In genomic region chr14:50397461-50398196, GRCh38 we compare ENCODE assay signal across 8 cellular contexts. TPM values are rescaled to one million over a fixed set of nuclear protein-coding genes. Genes with fewer than 3 reads are reported as not detected.
DNase-seq lines count a peak whose midpoint lies in the region; ATAC-seq and TF ChIP-seq lines count a peak whose summit lies in the region.

No MANE protein-coding gene starts in this region.

- CTCF ChIA-PET in T-cell (lab: Charles Lee) = interaction anchor here in 1 of 2 donors (1.3 kb wide), 1 partner anchor 77 kb away, joined by 7 read pairs; no protein-coding TSS in a partner anchor

- no peak for TF ChIP-seq CTCF in fibroblast of mammary gland (conservative IDR thresholded peaks at IDR 0.05; ENCODE audit: control insufficient read depth, insufficient read depth, low read depth, low read length)
- no peak for TF ChIP-seq CTCF in neutrophil (IDR thresholded peaks at IDR 0.05)

- H3K36me3 Mint-ChIP-seq in activated T-cell treated with anti-CD3 and anti-CD28 coated beads, Interleukin-2, amount 50 U/mL, for 4 hours (ENCODE audit: insufficient read depth) = peaks cover 2% of the 10 kb centered on the region
- H3K36me3 Mint-ChIP-seq in T-cell = no peaks in the 10 kb centered on the region

- H3K27ac ChIP-seq in neutrophil = no peak overlapping the region

- H3K9me3 ChIP-seq in neutrophil = no peaks in the 10 kb centered on the region

- H3K9me3 Mint-ChIP-seq in activated T-cell treated with anti-CD3 and anti-CD28 coated beads, Interleukin-2, amount 50 U/mL, for 4 hours = no peaks in the 10 kb centered on the region
- no peaks in the 10 kb centered on the region for H3K9me3 Mint-ChIP-seq in T-cell

- POLR2A ChIA-PET in T-cell (lab: Charles Lee) = interaction anchor here in 1 of 2 donors (0.6 kb wide), 1 partner anchor 196 kb away, joined by 3 read pairs; no protein-coding TSS in a partner anchor

- DNase-seq in activated T-cell treated with anti-CD3 and anti-CD28 coated beads, Interleukin-2, amount 50 U/mL, for 4 hours = no peak
- no peak for DNase-seq in activated T-cell treated with anti-CD3 and anti-CD28 coated beads, Interleukin-2, amount 50 U/mL, for 1 hour
- DNase-seq in T-cell (no peak), fibroblast of mammary gland (ENCODE audit: low read depth) (peak; percentile 41), GOT3 (lab: John Stamatoyannopoulos, UW) (no peak)

- ATAC-seq in activated T-cell treated with anti-CD3 and anti-CD28 coated beads, Interleukin-2, amount 50 U/mL, for 4 hours = no peak
- ATAC-seq in T-cell (replicated peaks in 1 of 4) = no peak
- no peak for ATAC-seq in GM18907 (IDR thresholded peaks at IDR 0.05; ENCODE audit: unreplicated experiment)
- no peak for ATAC-seq in GM21381 (IDR thresholded peaks at IDR 0.05; ENCODE audit: unreplicated experiment)

- H3K27me3 ChIP-seq in neutrophil = peaks cover 38% of the 10 kb centered on the region

- peak overlapping the region; percentile 80 for H3K4me3 Mint-ChIP-seq in activated T-cell treated with anti-CD3 and anti-CD28 coated beads, Interleukin-2, amount 50 U/mL, for 4 hours
- H3K4me3 Mint-ChIP-seq in T-cell = peak overlapping the region; percentile 72 to 88 (median 83)

- H3K27me3 Mint-ChIP-seq in activated T-cell treated with anti-CD3 and anti-CD28 coated beads, Interleukin-2, amount 50 U/mL, for 4 hours (ENCODE audit: low read depth) = peaks cover 2% of the 10 kb centered on the region
- no peaks in the 10 kb centered on the region for H3K27me3 Mint-ChIP-seq in T-cell

- H3K27ac Mint-ChIP-seq in T-cell = no peak overlapping the region

- H3K4me1 ChIP-seq in neutrophil (ENCODE audit: control insufficient read depth in 1 of 2, insufficient read depth in 1 of 2, low read depth in 1 of 2, low read length in 1 of 2) = peaks cover 15 to 18% of the 10 kb centered on the region in 2 experiments

- no peaks in the 10 kb centered on the region for H3K36me3 ChIP-seq in neutrophil

- peaks cover 10% of the 10 kb centered on the region for H3K4me1 Mint-ChIP-seq in activated T-cell treated with anti-CD3 and anti-CD28 coated beads, Interleukin-2, amount 50 U/mL, for 4 hours (ENCODE audit: low read depth)
- H3K4me1 Mint-ChIP-seq in T-cell = peaks cover 6 to 19% (median 14%) of the 10 kb centered on the region in 3 donors

- H3K4me3 ChIP-seq in fibroblast of mammary gland (ENCODE audit: control insufficient read depth, low read depth, low read length) = peak overlapping the region; percentile 56
- H3K4me3 ChIP-seq in neutrophil (ENCODE audit: low read depth in 1 of 2, low read length in 1 of 2) = peak overlapping the region; percentile 41 to 55

RNA-seq across cellular contexts. Expression of gene CDKL1, which starts 0.9 kb away (rescaled TPM):
- total RNA-seq in activated T-cell treated with anti-CD3 and anti-CD28 coated beads, Interleukin-2, amount 50 U/mL, for 4 hours = 1 to 10 TPM; 4.7 to 7.4 (median 7.2) TPM
- 1 to 10 TPM; 4.6 to 7.7 (median 5.8) TPM for total RNA-seq in T-cell
